ENCODE assay signal across 9 cellular contexts in genomic region chr1:15803380-15803779, GRCh38. TPM values are rescaled to one million over a fixed set of nuclear protein-coding genes. Genes with fewer than 3 reads are reported as not detected.
DNase-seq lines count a peak whose midpoint lies in the region; ATAC-seq, FAIRE-seq and TF ChIP-seq lines count a peak whose summit lies in the region.
"Had no signal": no experiment of that assay in that cellular context is flagged by ENCODE, and none has a peak within 500 bp of the region (broad histone marks: within the 10 kb centered on the region; RNA-seq: fewer than 3 reads in every experiment).

No MANE protein-coding gene starts in this region.

- H3K27me3 Mint-ChIP-seq in HFFc6 (ENCODE audit: insufficient read depth) = no peaks in the 10 kb centered on the region; the same call in none of the 2 replicates
- H3K27me3 Mint-ChIP-seq in activated T-cell treated with anti-CD3 and anti-CD28 coated beads, Interleukin-2, amount 50 U/mL, for 24 hours = peaks cover 7% of the 10 kb centered on the region

- peak; percentile 15 for ATAC-seq in left lobe of liver

- H3K4me3 Mint-ChIP-seq in HFFc6 = no peak overlapping the region
- H3K4me3 Mint-ChIP-seq in activated T-cell treated with anti-CD3 and anti-CD28 coated beads, Interleukin-2, amount 50 U/mL, for 24 hours = no peak overlapping the region

- no peaks in the 10 kb centered on the region for H3K9me3 Mint-ChIP-seq in HFFc6
- H3K9me3 Mint-ChIP-seq in activated T-cell treated with anti-CD3 and anti-CD28 coated beads, Interleukin-2, amount 50 U/mL, for 24 hours = no peaks in the 10 kb centered on the region

- peak; percentile 71 for TF ChIP-seq CTCF in HFFc6 (IDR thresholded peaks at IDR 0.05)

- FAIRE-seq in frontal cortex (lab: Jason Lieb, UNC) = no peak
- FAIRE-seq: A204.1 had no signal

- H3K27ac Mint-ChIP-seq in HFFc6 = no peak overlapping the region
- H3K27ac Mint-ChIP-seq in activated T-cell treated with anti-CD3 and anti-CD28 coated beads, Interleukin-2, amount 50 U/mL, for 24 hours = no peak overlapping the region

- no peaks in the 10 kb centered on the region for H3K36me3 Mint-ChIP-seq in HFFc6 (ENCODE audit: low read depth)
- H3K36me3 Mint-ChIP-seq in activated T-cell treated with anti-CD3 and anti-CD28 coated beads, Interleukin-2, amount 50 U/mL, for 24 hours (ENCODE audit: low read depth) = no peaks in the 10 kb centered on the region

- DNase-seq in DMS 273 (lab: John Stamatoyannopoulos, UW; ENCODE audit: unreplicated experiment) = peak; percentile 64
- no peak for DNase-seq in DMS 273 treated with DMSO at 0.1 percent for 48 hours (lab: John Stamatoyannopoulos, UW)
- peak; percentile 22 for DNase-seq in HFFc6
- peak; percentile 37 for DNase-seq in activated T-cell treated with anti-CD3 and anti-CD28 coated beads, Interleukin-2, amount 50 U/mL, for 24 hours
- peak; percentile 48 for DNase-seq in left lobe of liver (ENCODE audit: low spot score)
- no peak for DNase-seq in GOT3 (lab: John Stamatoyannopoulos, UW)
- no peak for DNase-seq in frontal cortex (ENCODE audit: low spot score in 2 of 2)
- no peak for DNase-seq in H4 (ENCODE audit: low spot score)

- H3K4me1 Mint-ChIP-seq in HFFc6 (ENCODE audit: low read depth) = peaks cover 56% of the 10 kb centered on the region
- H3K4me1 Mint-ChIP-seq in activated T-cell treated with anti-CD3 and anti-CD28 coated beads, Interleukin-2, amount 50 U/mL, for 24 hours (ENCODE audit: low read depth) = no peaks in the 10 kb centered on the region

RNA-seq across cellular contexts. Expression of gene UQCRHL, which starts 4.1 kb away (rescaled TPM):
- total RNA-seq in HFFc6 (2021; fragmentation: NEBNext Ultra II Directional; extraction: Animal tissue kit (Norgen Biotek cat#: 25700)) = 1 to 10 TPM in 5 of 6 experiments, under 1 TPM in 1; 0.75 to 1.8 (median 1.5) TPM
- 0.98 TPM for total RNA-seq in left lobe of liver
- total RNA-seq in frontal cortex = 2.9 TPM
- total RNA-seq in H4 (2014; rRNA removed; shearing (Covaris generic)) = 4.9 and 6.0 TPM in 2 replicates

RNA-seq across cellular contexts. Expression of gene SPEN, which starts 44.1 kb away (rescaled TPM):
- total RNA-seq in HFFc6 (2021; fragmentation: NEBNext Ultra II Directional; extraction: Animal tissue kit (Norgen Biotek cat#: 25700)) = 10 to 100 TPM; 25.7 to 30.2 (median 27.6) TPM
- total RNA-seq in left lobe of liver = 28.7 TPM
- 58.3 TPM for total RNA-seq in frontal cortex
- 8.0 and 8.3 TPM in 2 replicates for total RNA-seq in H4 (2014; rRNA removed; shearing (Covaris generic))

RNA-seq across cellular contexts. Expression of gene FBLIM1, which starts 44.8 kb away (rescaled TPM):
- total RNA-seq in HFFc6 (2021; fragmentation: NEBNext Ultra II Directional; extraction: Animal tissue kit (Norgen Biotek cat#: 25700)) = 100 to 1,000 TPM in 4 of 6 experiments, 10 to 100 TPM in 2; 98.4 to 127 (median 110) TPM
- total RNA-seq in left lobe of liver = 6.2 TPM
- 14.3 TPM for total RNA-seq in frontal cortex
- 33.0 and 38.9 TPM in 2 replicates for total RNA-seq in H4 (2014; rRNA removed; shearing (Covaris generic))

Comparison
In these comparisons a context has a peak if more than half of its experiments do, and no peak if none do; other contexts are left out.
1. DNase-seq: peak in DMS 273 (single experiment), HFFc6 (single experiment), activated T-cell treated with anti-CD3 and anti-CD28 coated beads, Interleukin-2, amount 50 U/mL, for 24 hours (single experiment) and left lobe of liver (single experiment); none in DMS 273 treated with DMSO at 0.1 percent for 48 hours (single experiment), GOT3 (single experiment), frontal cortex (0 of 2) and H4 (single experiment).